In genomic region chr14:39360316-39360715, GRCh38 we compare ENCODE assay signal across 31 cellular contexts.
"Had no signal": no experiment of that assay in that cellular context is flagged by ENCODE, and none has a peak within 500 bp of the region (broad histone marks: within the 10 kb centered on the region; RNA-seq: fewer than 3 reads in every experiment).

No MANE protein-coding gene starts in this region.

- H3K4me2 ChIP-seq: neural progenitor cell, smooth muscle cell had no signal

- H3K27ac ChIP-seq: neural progenitor cell, ovary, parathyroid adenoma, psoas muscle, skin epidermis, spleen, suprapubic skin, testis, tibial artery, transverse colon, upper lobe of right lung, uterus had no signal

- H3K27ac Mint-ChIP-seq: nephron; neural progenitor cell; progenitor cell of endocrine pancreas; stimulated activated memory B cell treated with anti-CD40 and anti-IgM and Interleukin-4, amounts not matched to agents 10 μg/mL and 1 μg/mL and 100 μg/mL, for 72 hours; type B pancreatic cell had no signal

- H3K9me3 ChIP-seq: ovary, suprapubic skin, testis had no signal

- ATAC-seq: natural killer cell; right cardiac atrium; sciatic nerve; stimulated activated memory B cell treated with anti-CD40 and anti-IgM and Interleukin-4, amounts not matched to agents 10 μg/mL and 1 μg/mL and 100 μg/mL, for 72 hours; stimulated activated naive CD8-positive, alpha-beta T cell treated with anti-CD3 and anti-CD28 coated beads, Interleukin-15, amount 100 ng/mL, for 72 hours; stimulated activated naive CD8-positive, alpha-beta T cell treated with anti-CD3 and anti-CD28 coated beads, Interleukin-15, Interleukin-2, amounts not matched to agents 100 U/mL and 50 U/mL, for 24 hours; upper lobe of right lung had no signal

- DNase-seq: natural killer cell; occipital lobe; ovary; posterior cingulate gyrus; psoas muscle; right cardiac atrium; spleen; stimulated activated CD4-positive, alpha-beta T cell treated with anti-CD3 and anti-CD28 coated beads, Interleukin-12 subunit alpha, Interleukin-12 subunit beta, amount 100 ng/mL, for 4 hours; stimulated activated CD4-positive, alpha-beta T cell treated with anti-CD3 and anti-CD28 coated beads, Interleukin-1b, Interleukin-23, amount 100 ng/mL, for 48 hours; stimulated activated CD4-positive, alpha-beta T cell treated with anti-CD3 and anti-CD28 coated beads, Interleukin-4, amount 100 ng/mL, for 1 hour; stimulated activated CD4-positive, alpha-beta T cell treated with anti-CD3 and anti-CD28 coated beads, Interleukin-4, amount 100 ng/mL, for 4 hours; stimulated activated CD8-positive, alpha-beta memory T cell treated with anti-CD3 and anti-CD28 coated beads, Interleukin-4, amount 100 ng/mL, for 48 hours; stimulated activated naive CD4-positive, alpha-beta T cell; stimulated activated naive CD8-positive, alpha-beta T cell treated with anti-CD3 and anti-CD28 coated beads, Interleukin-15, amount 100 ng/mL, for 72 hours; stimulated activated naive CD8-positive, alpha-beta T cell treated with anti-CD3 and anti-CD28 coated beads, Interleukin-15, Interleukin-2, amounts not matched to agents 100 U/mL and 50 U/mL, for 24 hours; substantia nigra; testis; tibial artery; transverse colon; upper lobe of right lung; uterus had no signal

- H3K4me3 Mint-ChIP-seq: natural killer cell; nephron; neural progenitor cell; stimulated activated memory B cell treated with anti-CD40 and anti-IgM and Interleukin-4, amounts not matched to agents 10 μg/mL and 1 μg/mL and 100 μg/mL, for 72 hours; stimulated activated naive CD8-positive, alpha-beta T cell treated with anti-CD3 and anti-CD28 coated beads, Interleukin-15, amount 100 ng/mL, for 72 hours; type B pancreatic cell had no signal

- H3K4me1 Mint-ChIP-seq: nephron; neural progenitor cell; stimulated activated naive CD8-positive, alpha-beta T cell treated with anti-CD3 and anti-CD28 coated beads, Interleukin-15, amount 100 ng/mL, for 72 hours had no signal

- H2AFZ ChIP-seq: neural progenitor cell, parathyroid adenoma had no signal

- H3K36me3 ChIP-seq: neural progenitor cell, ovary, upper lobe of right lung, uterus had no signal

- H3K27me3 ChIP-seq: neural progenitor cell, ovary, spleen, suprapubic skin, testis, tibial artery, transverse colon, upper lobe of right lung, uterus had no signal

- H3K4me1 ChIP-seq: neural progenitor cell, parathyroid adenoma, psoas muscle, spleen, suprapubic skin, testis, tibial artery, transverse colon, upper lobe of right lung, uterus had no signal

- H3K9me3 Mint-ChIP-seq: type B pancreatic cell had no signal

- H3K4me3 ChIP-seq: neural progenitor cell, ovary, psoas muscle, skin epidermis, smooth muscle cell, spleen, suprapubic skin, testis, tibial artery, transverse colon, upper lobe of right lung, uterus had no signal

- H3K9ac ChIP-seq: neural progenitor cell, parathyroid adenoma had no signal

- H3K27me3 Mint-ChIP-seq: progenitor cell of endocrine pancreas; stimulated activated memory B cell treated with anti-CD40 and anti-IgM and Interleukin-4, amounts not matched to agents 10 μg/mL and 1 μg/mL and 100 μg/mL, for 72 hours; stimulated activated naive CD8-positive, alpha-beta T cell treated with anti-CD3 and anti-CD28 coated beads, Interleukin-15, amount 100 ng/mL, for 72 hours; type B pancreatic cell had no signal
